21 cellular contexts compared by ENCODE assay signal in the genomic region with DNA sequence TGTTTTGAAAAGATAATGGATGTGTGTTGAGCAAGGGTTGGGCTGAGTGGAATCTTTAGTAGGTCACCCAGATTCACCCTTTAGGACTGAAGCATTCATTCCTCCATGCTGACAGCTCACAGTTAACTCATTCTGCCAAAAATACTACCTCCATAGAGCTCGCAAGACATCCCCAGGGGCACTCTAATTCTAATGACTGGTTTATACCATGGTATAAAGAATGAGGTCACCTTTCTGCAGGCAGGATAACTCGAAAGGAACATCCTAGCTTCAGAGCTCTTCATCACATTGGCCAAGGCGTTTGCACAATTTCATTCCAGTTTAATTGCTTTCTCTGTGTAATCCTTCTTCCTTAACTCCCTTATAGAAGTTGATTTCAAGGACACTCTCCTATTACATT.
"Had no signal": no experiment of that assay in that cellular context is flagged by ENCODE, and none has a peak within 500 bp of the region (broad histone marks: within the 10 kb centered on the region; RNA-seq: fewer than 3 reads in every experiment).

No MANE protein-coding gene starts in this region.

- H3K4me3 ChIP-seq: dorsolateral prefrontal cortex, gastrocnemius medialis, lung, prostate gland, right atrium auricular region, stomach, thyroid gland, vagina had no signal

- DNase-seq: dorsolateral prefrontal cortex; effector CD4-positive, alpha-beta T cell; gastrocnemius medialis; head of caudate nucleus; kidney; naive B cell; stimulated activated CD4-positive, alpha-beta T cell treated with anti-CD3 and anti-CD28 coated beads, Interleukin-2, amount 100 ng/mL, for 24 hours; stimulated activated CD4-positive, alpha-beta T cell treated with anti-CD3 and anti-CD28 coated beads, Interleukin-4, amount 100 ng/mL, for 24 hours; stimulated activated naive CD4-positive, alpha-beta T cell treated with Interleukin-2 at 50 U/mL for 16 hours; stomach; thyroid gland; trophoblast cell had no signal

- ATAC-seq: esophagus mucosa; gastrocnemius medialis; left lobe of liver; natural killer cell treated with Interleukin-12 subunit alpha and Interleukin-12 subunit beta and Interleukin-15 and Interleukin-18, amount 100 ng/mL, for 72 hours; sciatic nerve; stimulated activated effector memory CD8-positive, alpha-beta T cell treated with anti-CD3 and anti-CD28 coated beads, Interleukin-12 subunit alpha, Interleukin-12 subunit beta, amount 100 ng/mL, for 72 hours had no signal
